Comparison of ENCODE assay signal across 2 cellular contexts in genomic region chr13:93256998-93257397, GRCh38.
A peak's percentile ranks its signal among the peaks of the same experiment; 100 is the strongest.
TF ChIP-seq lines count a peak whose summit lies in the region.

No MANE protein-coding gene starts in this region.

TF ChIP-seq in HepG2, 621 proteins besides CTCF, POLR2A, EP300 and RAD21 (continued from another document):
- TF ChIP-seq HMG20A (CRISPR knock-in tag; IDR thresholded peaks at IDR 0.05; ENCODE audit: borderline replicate concordance) (no peak), ZNF33B (CRISPR knock-in tag; IDR thresholded peaks at IDR 0.05) (no peak), ZNF576 (CRISPR knock-in tag; IDR thresholded peaks at IDR 0.05) (no peak), ZXDC (CRISPR knock-in tag; IDR thresholded peaks at IDR 0.05) (no peak), CBFB (CRISPR knock-in tag; IDR thresholded peaks at IDR 0.05) (no peak), ZNF121 (CRISPR knock-in tag; IDR thresholded peaks at IDR 0.05) (peak; percentile 51; the same call in 1 of the 2 replicates)

TF ChIP-seq in WTC11, 78 proteins besides CTCF, POLR2A, EP300 and RAD21 (continued from another document):
- TF ChIP-seq ZNF121 (CRISPR knock-in tag; IDR thresholded peaks at IDR 0.05) (peak; percentile 85), MYBL2 (CRISPR knock-in tag; IDR thresholded peaks at IDR 0.05) (no peak)
